In the genomic region with DNA sequence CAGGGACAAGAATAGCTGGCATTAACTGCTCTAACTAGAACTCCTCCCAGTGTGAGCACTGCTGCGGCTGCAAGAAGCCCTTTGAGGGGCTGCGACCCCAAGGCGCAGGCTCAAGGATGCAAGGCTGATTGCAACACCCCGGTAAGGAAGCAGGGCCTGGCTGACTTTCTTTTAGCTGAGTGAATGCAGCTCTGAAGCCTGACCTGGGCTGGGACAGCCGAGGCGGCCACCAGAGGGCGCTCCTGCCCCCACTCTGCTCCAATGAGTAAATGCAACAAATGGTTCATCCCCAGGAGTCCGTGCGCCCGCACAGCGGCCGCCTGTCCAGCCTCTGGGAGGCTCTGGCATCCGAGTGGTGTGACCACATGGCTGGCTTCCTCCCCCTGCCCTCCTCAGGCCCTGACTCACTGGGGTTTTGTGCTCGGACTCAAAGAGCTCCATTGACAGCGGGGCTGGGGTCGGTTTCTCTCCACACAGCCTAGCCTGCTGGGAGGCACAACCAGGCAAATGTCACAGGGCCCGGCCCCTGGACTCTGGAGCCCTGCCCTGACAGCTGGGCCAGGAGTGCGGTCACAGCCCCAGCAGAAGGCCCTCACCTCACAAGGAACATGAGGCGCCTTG, we compare ENCODE assay signal across 8 cellular contexts.
DNase-seq lines count a peak whose midpoint lies in the region; ATAC-seq and TF ChIP-seq lines count a peak whose summit lies in the region.

A gene with protein sequence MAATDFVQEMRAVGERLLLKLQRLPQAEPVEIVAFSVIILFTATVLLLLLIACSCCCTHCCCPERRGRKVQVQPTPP (plus strand): TSS at position 572 of the 621 bp plus-strand sequence. CDS start 6,768 bp downstream, outside the sequence.

- ATAC-seq in GM19397 (IDR thresholded peaks at IDR 0.05; ENCODE audit: unreplicated experiment) (peak; percentile 46), GM21390 (IDR thresholded peaks at IDR 0.05; ENCODE audit: unreplicated experiment) (no peak)

- peak; percentile 90 for TF ChIP-seq CTCF in AG10803 (conservative IDR thresholded peaks at IDR 0.05; ENCODE audit: low read length)
- peak; percentile 93 for TF ChIP-seq CTCF in choroid plexus epithelial cell (conservative IDR thresholded peaks at IDR 0.05; ENCODE audit: low read depth, low read length)

- H3K27ac ChIP-seq in layer of hippocampus (ENCODE audit: low read depth, low read length): peak within 1 kb of the TSS; percentile 96

- no peaks in the 10 kb centered on the region for H3K27me3 ChIP-seq in layer of hippocampus (ENCODE audit: control insufficient read depth, insufficient read depth, low read length)

- no peak within 1 kb of the TSS for H3K4me3 ChIP-seq in AG10803 (ENCODE audit: low read length)
- no peak within 1 kb of the TSS for H3K4me3 ChIP-seq in choroid plexus epithelial cell (ENCODE audit: low read depth, low read length)

- DNase-seq in AG10803 (ENCODE audit: low read depth): peak; percentile 91
- peak; percentile 61 for DNase-seq in NCI-H2196 treated with DMSO at 0.1 percent for 48 hours (lab: John Stamatoyannopoulos, UW; ENCODE audit: unreplicated experiment)
- peak; percentile 91 for DNase-seq in activated CD4-positive, alpha-beta T cell treated with anti-CD3 and anti-CD28 coated beads for 48 hours
- DNase-seq in choroid plexus epithelial cell (ENCODE audit: low read depth): peak; percentile 93
- DNase-seq in stimulated activated CD4-positive, alpha-beta T cell treated with anti-CD3 and anti-CD28 coated beads, Interleukin-15, amount 100 ng/mL, for 1 hour (ENCODE audit: low read depth in 1 of 2, low spot score in 1 of 2): peak; percentile 72 to 76
